ENCODE assay signal across 8 cellular contexts in genomic region chr19:1105217-1105872, GRCh38. TPM values are rescaled to one million over a fixed set of nuclear protein-coding genes. Genes with fewer than 3 reads are reported as not detected.
A peak's percentile ranks its signal among the peaks of the same experiment; 100 is the strongest.
DNase-seq lines count a peak whose midpoint lies in the region; ATAC-seq and TF ChIP-seq lines count a peak whose summit lies in the region.

No MANE protein-coding gene starts in this region.

- TF ChIP-seq POLR2A in stomach (IDR thresholded peaks at IDR 0.05) = no peak

- H3K36me3 ChIP-seq in iPS-18a (ENCODE audit: control insufficient read depth, low read depth, low read length) (peaks cover 16% of the 10 kb centered on the region), stomach (peaks cover 35 to 48% (median 47%) of the 10 kb centered on the region in 4 donors)

- WGBS in stomach, 5 donors = 30 to 42% (median 37%) methylated on average over 30 to 49 of the region's 49 CpGs

- H3K4me3 ChIP-seq in iPS-18a (ENCODE audit: low read length) (peak overlapping the region; percentile 79), stomach (peak overlapping the region; percentile 71 to 89 (median 85))

- no peak overlapping the region for H3K27ac ChIP-seq in iPS-18a (ENCODE audit: low read length)
- H3K27ac ChIP-seq in stomach = peak overlapping the region; percentile 98 to 100 (median 99)

- H3K9me3 ChIP-seq in iPS-18a (ENCODE audit: control insufficient read depth, low read depth, low read length) (no peaks in the 10 kb centered on the region), stomach (no peaks in the 10 kb centered on the region)

- TF ChIP-seq CTCF in stomach (IDR thresholded peaks at IDR 0.05) = no peak

- H3K27me3 ChIP-seq in iPS-18a (ENCODE audit: control insufficient read depth, insufficient read depth, low read length) (no peaks in the 10 kb centered on the region), stomach (no peaks in the 10 kb centered on the region)

- H3K4me1 ChIP-seq in iPS-18a (ENCODE audit: control insufficient read depth, low read depth, low read length) (peaks cover 6% of the 10 kb centered on the region), stomach (peaks cover 37 to 66% (median 58%) of the 10 kb centered on the region in 4 donors)

- no peaks in the 10 kb centered on the region for H3K36me3 Mint-ChIP-seq in activated naive CD4-positive, alpha-beta T cell treated with anti-CD3 and anti-CD28 coated beads, Interleukin-2, amount 50 U/mL, for 72 hours

- DNase-seq in DMS53 (lab: John Stamatoyannopoulos, UW) (peak; percentile 62), DMS53 treated with DMSO at 0.1 percent for 48 hours (lab: John Stamatoyannopoulos, UW; ENCODE audit: unreplicated experiment) (no peak), stomach (no peak), NCI-H2171 (lab: John Stamatoyannopoulos, UW) (no peak)
- no peak for DNase-seq in activated naive CD4-positive, alpha-beta T cell treated with anti-CD3 and anti-CD28 coated beads, Interleukin-2, amount 50 U/mL, for 72 hours (ENCODE audit: low spot score in 2 of 2)

- no peak for ATAC-seq in activated naive CD4-positive, alpha-beta T cell treated with anti-CD3 and anti-CD28 coated beads, Interleukin-2, amount 50 U/mL, for 72 hours
- ATAC-seq in GM19351 (IDR thresholded peaks at IDR 0.05; ENCODE audit: unreplicated experiment) (no peak), GM21381 (IDR thresholded peaks at IDR 0.05; ENCODE audit: unreplicated experiment) (no peak)

- no peaks in the 10 kb centered on the region for H3K9me3 Mint-ChIP-seq in activated naive CD4-positive, alpha-beta T cell treated with anti-CD3 and anti-CD28 coated beads, Interleukin-2, amount 50 U/mL, for 72 hours

- peak overlapping the region; percentile 60 to 81 for H3K27ac Mint-ChIP-seq in activated naive CD4-positive, alpha-beta T cell treated with anti-CD3 and anti-CD28 coated beads, Interleukin-2, amount 50 U/mL, for 72 hours

- H3K9ac ChIP-seq in iPS-18a (ENCODE audit: low read length) = peak overlapping the region; percentile 83

- intact Hi-C loops in stomach (cut with DNase I; ENCODE audit: low total_unique reads) = no loop called here

- TF ChIP-seq EP300 in stomach (IDR thresholded peaks at IDR 0.05) = no peak

RNA-seq across cellular contexts. Expression of gene GPX4, which starts 1.6 kb away (rescaled TPM):
- 100 to 1,000 TPM; 154 to 316 TPM for total RNA-seq in activated naive CD4-positive, alpha-beta T cell treated with anti-CD3 and anti-CD28 coated beads, Interleukin-2, amount 50 U/mL, for 72 hours
- 100 to 1,000 TPM in 4 of 5 donors, 10 to 100 TPM in 1; 90.0 to 710 (median 158) TPM for total RNA-seq in stomach
- polyA plus RNA-seq in stomach = 100 to 1,000 TPM; 433 to 532 (median 509) TPM

RNA-seq across cellular contexts. Expression of gene POLR2E, which starts 10.2 kb away (rescaled TPM):
- total RNA-seq in activated naive CD4-positive, alpha-beta T cell treated with anti-CD3 and anti-CD28 coated beads, Interleukin-2, amount 50 U/mL, for 72 hours = 100 to 1,000 TPM; 248 to 259 TPM
- 100 to 1,000 TPM in 1 of 5 donors, 10 to 100 TPM in 4; 24.5 to 361 (median 40.6) TPM for total RNA-seq in stomach
- 100 to 1,000 TPM; 109 to 128 (median 123) TPM for polyA plus RNA-seq in stomach

RNA-seq across cellular contexts. Expression of gene ARHGAP45, which starts 38.4 kb away (rescaled TPM):
- total RNA-seq in activated naive CD4-positive, alpha-beta T cell treated with anti-CD3 and anti-CD28 coated beads, Interleukin-2, amount 50 U/mL, for 72 hours = 100 to 1,000 TPM; 171 to 174 TPM
- 100 to 1,000 TPM in 1 of 5 donors, 10 to 100 TPM in 4; 14.3 to 211 (median 22.3) TPM for total RNA-seq in stomach
- 10 to 100 TPM; 12.2 to 15.4 (median 14.0) TPM for polyA plus RNA-seq in stomach
